Comparison of ENCODE assay signal across 28 cellular contexts in the genomic region with DNA sequence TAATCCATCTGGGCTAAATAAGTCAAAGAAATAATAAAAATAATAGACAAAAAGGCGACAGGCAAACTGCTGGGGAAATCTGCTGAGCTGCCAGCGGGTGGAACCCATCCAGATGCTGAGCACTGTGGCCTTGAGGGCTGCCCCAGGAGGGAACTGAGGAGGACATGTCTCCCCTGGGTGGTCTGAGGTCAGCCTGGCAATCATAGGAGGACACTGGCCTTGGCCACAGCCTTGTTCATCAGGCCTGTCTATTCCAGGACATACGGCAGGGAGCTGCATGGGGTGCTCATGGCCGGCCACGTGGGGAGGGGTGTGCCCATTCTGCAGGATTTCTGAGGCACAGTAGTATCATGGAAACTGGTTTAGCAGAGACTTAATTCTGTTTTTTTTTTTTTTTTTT.
"Had no signal": no experiment of that assay in that cellular context is flagged by ENCODE, and none has a peak within 500 bp of the region (broad histone marks: within the 10 kb centered on the region; RNA-seq: fewer than 3 reads in every experiment).

No MANE protein-coding gene starts in this region.

- H3K36me3 ChIP-seq: neural progenitor cell, prostate gland, thoracic aorta, tibial nerve, upper lobe of left lung, uterus had no signal

- H3K4me2 ChIP-seq: hepatocyte, neural progenitor cell had no signal

- ATAC-seq: gastrocnemius medialis; heart left ventricle; left lobe of liver; mucosa of descending colon; natural killer cell treated with Interleukin-12 subunit alpha and Interleukin-12 subunit beta and Interleukin-15 and Interleukin-18, amount 100 ng/mL, for 72 hours; right cardiac atrium had no signal

- H3K4me3 ChIP-seq: dorsolateral prefrontal cortex, gastrocnemius medialis, heart left ventricle, hepatocyte, mucosa of descending colon, neural progenitor cell, prostate gland, thoracic aorta, tibial nerve, upper lobe of left lung, uterus had no signal

- H3K4me1 Mint-ChIP-seq: mesothelial cell of epicardium, neural progenitor cell had no signal

- H2AFZ ChIP-seq: hepatocyte, neural progenitor cell had no signal

- H3K9me3 Mint-ChIP-seq: mesothelial cell of epicardium; naive B cell; natural killer cell treated with Interleukin-12 subunit alpha and Interleukin-12 subunit beta and Interleukin-15 and Interleukin-18, amount 100 ng/mL, for 72 hours; neural progenitor cell had no signal

- H3K4me3 Mint-ChIP-seq: mesothelial cell of epicardium; naive B cell; natural killer cell treated with Interleukin-12 subunit alpha and Interleukin-12 subunit beta and Interleukin-15 and Interleukin-18, amount 100 ng/mL, for 72 hours; neural progenitor cell had no signal

- H3K4me1 ChIP-seq: gastrocnemius medialis, neural progenitor cell, prostate gland, tibial nerve, uterus had no signal

- DNase-seq: effector CD4-positive, alpha-beta T cell; foreskin fibroblast; gastrocnemius medialis; heart left ventricle; kidney; mesenchymal stem cell; mucosa of descending colon; naive B cell; nucleus accumbens; right cardiac atrium; small intestine; stimulated activated CD4-positive, alpha-beta T cell treated with anti-CD3 and anti-CD28 coated beads, Interleukin-12 subunit alpha, Interleukin-12 subunit beta, amount 100 ng/mL, for 4 hours; stimulated activated CD4-positive, alpha-beta T cell treated with anti-CD3 and anti-CD28 coated beads, Interleukin-1b, Interleukin-23, amount 100 ng/mL, for 48 hours; stimulated activated CD4-positive, alpha-beta T cell treated with anti-CD3 and anti-CD28 coated beads, Interleukin-4, amount 100 ng/mL, for 1 hour; stimulated activated CD8-positive, alpha-beta memory T cell treated with anti-CD3 and anti-CD28 coated beads, Interleukin-4, amount 100 ng/mL, for 48 hours; stimulated activated naive CD4-positive, alpha-beta T cell treated with Interleukin-2 at 50 U/mL for 16 hours; substantia nigra; upper lobe of left lung; uterus had no signal

- H3K36me3 Mint-ChIP-seq: mesothelial cell of epicardium; naive B cell; natural killer cell treated with Interleukin-12 subunit alpha and Interleukin-12 subunit beta and Interleukin-15 and Interleukin-18, amount 100 ng/mL, for 72 hours; neural progenitor cell had no signal

- H3K27me3 ChIP-seq: dorsolateral prefrontal cortex, gastrocnemius medialis, heart left ventricle, hepatocyte, upper lobe of left lung, uterus had no signal

- H3K27me3 Mint-ChIP-seq: natural killer cell treated with Interleukin-12 subunit alpha and Interleukin-12 subunit beta and Interleukin-15 and Interleukin-18, amount 100 ng/mL, for 72 hours had no signal

- H3K27ac Mint-ChIP-seq: mesothelial cell of epicardium; naive B cell; natural killer cell treated with Interleukin-12 subunit alpha and Interleukin-12 subunit beta and Interleukin-15 and Interleukin-18, amount 100 ng/mL, for 72 hours; neural progenitor cell had no signal

- H3K9ac ChIP-seq: neural progenitor cell had no signal

- H3K9me3 ChIP-seq: gastrocnemius medialis, heart left ventricle, mucosa of descending colon, prostate gland, thoracic aorta, tibial nerve, upper lobe of left lung, uterus had no signal

- H3K27ac ChIP-seq: dorsolateral prefrontal cortex, gastrocnemius medialis, heart left ventricle, hepatocyte, neural progenitor cell, prostate gland, thoracic aorta, tibial nerve, upper lobe of left lung, uterus had no signal
